26 cellular contexts compared by ENCODE assay signal in the genomic region with DNA sequence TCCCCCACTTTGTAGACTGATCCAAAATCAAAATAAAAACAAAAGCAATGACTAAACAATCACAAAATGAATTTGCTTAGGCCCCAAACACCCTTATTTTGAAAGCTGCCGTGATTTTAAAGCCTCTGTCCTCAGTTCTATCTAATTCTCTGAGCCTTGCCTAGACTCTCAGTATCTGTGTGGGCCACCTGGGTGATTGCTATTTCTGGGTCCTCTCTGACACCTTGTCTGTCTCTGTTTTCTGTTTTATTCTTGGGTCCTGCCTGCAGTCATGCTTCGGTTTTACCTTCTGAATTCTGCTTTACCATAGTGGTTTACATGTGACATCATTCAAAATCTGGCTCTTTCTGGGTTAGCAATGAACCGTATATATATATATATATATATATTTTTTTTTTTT.
"Had no signal": no experiment of that assay in that cellular context is flagged by ENCODE, and none has a peak within 500 bp of the region (broad histone marks: within the 10 kb centered on the region; RNA-seq: fewer than 3 reads in every experiment).

No MANE protein-coding gene starts in this region.

- DNase-seq: stimulated activated CD4-positive, alpha-beta T cell treated with anti-CD3 and anti-CD28 coated beads, Interleukin-2, amount 100 ng/mL, for 48 hours; stimulated activated CD4-positive, alpha-beta T cell treated with anti-CD3 and anti-CD28 coated beads, Interleukin-4, amount 100 ng/mL, for 1 hour; stimulated activated CD4-positive, alpha-beta T cell treated with anti-CD3 and anti-CD28 coated beads, Interleukin-4, amount 100 ng/mL, for 24 hours; stimulated activated CD4-positive, alpha-beta T cell treated with anti-CD3 and anti-CD28 coated beads, Interleukin-4, amount 100 ng/mL, for 4 hours; stimulated activated CD8-positive, alpha-beta memory T cell treated with anti-CD3 and anti-CD28 coated beads, Interleukin-4, amount 100 ng/mL, for 48 hours; stimulated activated naive B cell treated with anti-CD40 and anti-IgM and Interleukin-4, amounts not matched to agents 10 μg/mL and 1 μg/mL and 100 μg/mL, for 72 hours; stimulated activated naive CD4-positive, alpha-beta T cell; stimulated activated naive CD4-positive, alpha-beta T cell treated with Interleukin-2 at 50 U/mL for 16 hours; stimulated activated naive CD8-positive, alpha-beta T cell treated with anti-CD3 and anti-CD28 coated beads, Interleukin-15, amount 100 ng/mL, for 72 hours; stimulated activated naive CD8-positive, alpha-beta T cell treated with anti-CD3 and anti-CD28 coated beads, Interleukin-15, Interleukin-2, amounts not matched to agents 100 U/mL and 50 U/mL, for 24 hours; stomach; substantia nigra; testis; thyroid gland; tibial artery; transverse colon; trophoblast cell; upper lobe of left lung; upper lobe of right lung; uterus had no signal

- H3K4me3 ChIP-seq: stomach, suprapubic skin, testis, thoracic aorta, thyroid gland, tibial artery, tibial nerve, transverse colon, upper lobe of left lung, upper lobe of right lung, uterus, vagina had no signal

- H3K9me3 ChIP-seq: stomach, suprapubic skin, testis, thoracic aorta, thyroid gland, tibial artery, tibial nerve, transverse colon, upper lobe of left lung, upper lobe of right lung, uterus, vagina had no signal

- ATAC-seq: stimulated activated effector memory CD8-positive, alpha-beta T cell treated with anti-CD3 and anti-CD28 coated beads, Interleukin-12 subunit alpha, Interleukin-12 subunit beta, amount 100 ng/mL, for 72 hours; stimulated activated memory B cell treated with anti-CD40 and anti-IgM and Interleukin-4, amounts not matched to agents 10 μg/mL and 1 μg/mL and 100 μg/mL, for 72 hours; stimulated activated naive B cell treated with anti-CD40 and anti-IgM and Interleukin-4, amounts not matched to agents 10 μg/mL and 1 μg/mL and 100 μg/mL, for 72 hours; stimulated activated naive CD8-positive, alpha-beta T cell treated with anti-CD3 and anti-CD28 coated beads, Interleukin-15, amount 100 ng/mL, for 72 hours; stimulated activated naive CD8-positive, alpha-beta T cell treated with anti-CD3 and anti-CD28 coated beads, Interleukin-15, Interleukin-2, amounts not matched to agents 100 U/mL and 50 U/mL, for 24 hours; upper lobe of right lung had no signal

- H3K4me1 ChIP-seq: stomach, suprapubic skin, testis, thyroid gland, tibial artery, tibial nerve, transverse colon, upper lobe of left lung, upper lobe of right lung, uterus, vagina had no signal

- H3K27me3 ChIP-seq: stomach, suprapubic skin, testis, thyroid gland, tibial artery, tibial nerve, transverse colon, upper lobe of left lung, upper lobe of right lung, uterus, vagina had no signal

- H3K27ac ChIP-seq: stomach, suprapubic skin, testis, thoracic aorta, thyroid gland, tibial artery, tibial nerve, transverse colon, upper lobe of left lung, upper lobe of right lung, uterus, vagina had no signal

- H3K36me3 ChIP-seq: stomach, suprapubic skin, thoracic aorta, thyroid gland, tibial artery, tibial nerve, transverse colon, upper lobe of left lung, upper lobe of right lung, uterus, vagina had no signal
